In the genomic region with DNA sequence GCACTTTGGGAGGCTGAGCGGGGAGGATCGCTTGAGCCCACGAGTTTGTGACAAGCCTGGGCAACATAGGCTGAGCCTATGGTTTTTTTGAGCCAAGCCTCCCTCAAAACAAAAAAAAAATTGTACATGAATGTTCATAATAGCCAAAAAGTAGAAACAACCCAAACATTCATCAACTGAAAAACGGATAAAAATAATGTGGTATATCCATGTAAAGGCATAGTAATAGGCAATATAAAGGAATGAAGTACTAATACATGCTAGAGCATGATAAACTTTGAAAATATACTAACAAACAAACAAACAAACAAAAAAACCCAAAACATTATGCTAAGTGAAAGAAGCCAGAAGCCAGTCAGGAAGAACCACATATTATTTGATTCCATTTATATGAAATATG, we compare ENCODE assay signal across 27 cellular contexts. TPM values are rescaled to one million over a fixed set of nuclear protein-coding genes. Genes with fewer than 3 reads are reported as not detected.
"Had no signal": no experiment of that assay in that cellular context is flagged by ENCODE, and none has a peak within 500 bp of the region (broad histone marks: within the 10 kb centered on the region; RNA-seq: fewer than 3 reads in every experiment).

No MANE protein-coding gene starts in this region.

- H3K4me1 ChIP-seq: esophagus muscularis mucosa, foreskin keratinocyte, gastroesophageal sphincter, heart right ventricle, left lung, lower lobe of right lung had no signal

- H3K9me3 Mint-ChIP-seq: mesothelial cell of epicardium; naive B cell; naive thymus-derived CD8-positive, alpha-beta T cell had no signal

- DNase-seq: dermis blood vessel endothelial cell; dorsolateral prefrontal cortex; effector CD4-positive, alpha-beta T cell; effector memory CD4-positive, alpha-beta T cell; foreskin keratinocyte; head of caudate nucleus; heart right ventricle; hippocampal formation; left cardiac atrium; left lung; left ventricle myocardium superior; lower lobe of right lung; mesenchymal stem cell; mucosa of descending colon; naive B cell; naive thymus-derived CD8-positive, alpha-beta T cell had no signal

- H3K9me3 ChIP-seq: esophagus muscularis mucosa, gastroesophageal sphincter, heart right ventricle, left lung, lower lobe of right lung, mucosa of descending colon had no signal

- H3K36me3 ChIP-seq: esophagus muscularis mucosa, gastroesophageal sphincter, heart right ventricle, left lung, lower lobe of right lung had no signal

- H3K36me3 Mint-ChIP-seq: mesothelial cell of epicardium; naive B cell; naive thymus-derived CD8-positive, alpha-beta T cell had no signal

- ATAC-seq: foreskin keratinocyte; gastroesophageal sphincter; heart right ventricle; left cardiac atrium; left lung; left ventricle myocardium superior; lower lobe of right lung; mucosa of descending colon; naive thymus-derived CD8-positive, alpha-beta T cell had no signal

- H3K4me3 Mint-ChIP-seq: mesothelial cell of epicardium; naive B cell; naive thymus-derived CD8-positive, alpha-beta T cell had no signal

- H3K27ac ChIP-seq: coronary artery, dorsolateral prefrontal cortex, esophagus muscularis mucosa, foreskin keratinocyte, gastroesophageal sphincter, heart right ventricle, left lung, lower lobe of right lung had no signal

- H3K4me1 Mint-ChIP-seq: mesothelial cell of epicardium; naive B cell; naive thymus-derived CD8-positive, alpha-beta T cell had no signal

- H3K27ac Mint-ChIP-seq: mesothelial cell of epicardium; naive thymus-derived CD8-positive, alpha-beta T cell had no signal

- H3K27me3 ChIP-seq: dorsolateral prefrontal cortex had no signal

- FAIRE-seq: endothelial cell of umbilical vein, frontal cortex, islet of Langerhans, keratinocyte had no signal

- H3K4me3 ChIP-seq: coronary artery, dorsolateral prefrontal cortex, esophagus muscularis mucosa, gastroesophageal sphincter, heart right ventricle, left lung, lower lobe of right lung, mucosa of descending colon had no signal

RNA-seq across cellular contexts. Expression of gene KIAA0319, which starts 35.3 kb away (rescaled TPM):
- total RNA-seq: dermis blood vessel endothelial cell; fibroblast of villous mesenchyme; foreskin keratinocyte; kidney epithelial cell; left ventricle myocardium superior; lung microvascular endothelial cell; naive thymus-derived CD8-positive, alpha-beta T cell had no signal
- polyA plus RNA-seq: foreskin keratinocyte, heart right ventricle had no signal
